15 cellular contexts compared by ENCODE assay signal in the genomic region with DNA sequence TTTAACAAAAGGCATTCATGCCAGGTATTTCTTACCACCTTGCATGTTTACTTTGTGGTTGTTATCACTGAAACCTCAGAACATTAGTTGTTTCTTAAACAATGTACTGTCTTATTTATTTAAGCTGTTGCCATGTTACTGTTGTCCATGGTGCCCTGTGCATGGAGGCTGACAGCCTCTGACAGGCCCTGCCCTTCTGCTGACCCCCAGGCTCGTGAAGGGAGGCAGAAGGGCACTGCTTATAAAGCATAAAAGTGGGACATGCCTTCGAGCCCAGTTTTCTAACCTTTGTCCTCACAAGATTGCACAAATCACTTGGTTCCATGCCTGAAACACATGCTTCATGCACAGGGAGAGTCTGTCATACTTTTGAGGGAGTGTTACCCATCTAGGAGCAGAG. TPM values are rescaled to one million over a fixed set of nuclear protein-coding genes. Genes with fewer than 3 reads are reported as not detected.
DNase-seq lines count a peak whose midpoint lies in the region; ATAC-seq and TF ChIP-seq lines count a peak whose summit lies in the region.
"Had no signal": no experiment of that assay in that cellular context is flagged by ENCODE, and none has a peak within 500 bp of the region (broad histone marks: within the 10 kb centered on the region; RNA-seq: fewer than 3 reads in every experiment).

No MANE protein-coding gene starts in this region.

- peaks cover 6% of the 10 kb centered on the region for H3K9me3 Mint-ChIP-seq in Calu3 (ENCODE audit: low read depth, unreplicated experiment)
- H3K9me3 Mint-ChIP-seq: activated CD8-positive, alpha-beta T cell treated with anti-CD3 and anti-CD28 coated beads for 36 hours had no signal

- H3K36me3 Mint-ChIP-seq in Calu3 (ENCODE audit: insufficient read depth, unreplicated experiment), result peaks cover 6% of the 10 kb centered on the region

- H3K27me3 Mint-ChIP-seq in Calu3 (ENCODE audit: unreplicated experiment), result peaks cover 14% of the 10 kb centered on the region

- H3K4me1 Mint-ChIP-seq in Calu3 (ENCODE audit: low read depth, unreplicated experiment), result peaks cover 22% of the 10 kb centered on the region

- no peak overlapping the region for H3K4me3 Mint-ChIP-seq in Calu3 (ENCODE audit: low read depth, unreplicated experiment)
- H3K4me3 Mint-ChIP-seq: activated CD8-positive, alpha-beta T cell treated with anti-CD3 and anti-CD28 coated beads for 36 hours; naive thymus-derived CD8-positive, alpha-beta T cell had no signal

- H3K4me1 ChIP-seq in lower lobe of right lung (peaks cover 21% of the 10 kb centered on the region), osteoblast (ENCODE audit: insufficient read depth, low read length) (no peaks in the 10 kb centered on the region)

- H3K27me3 ChIP-seq in lower lobe of right lung (ENCODE audit: low read depth) (no peaks in the 10 kb centered on the region), WERI-Rb-1 (ENCODE audit: insufficient read depth, low read depth, severe bottlenecking) (peaks cover 19% of the 10 kb centered on the region), osteoblast (ENCODE audit: insufficient read depth, low read length) (peaks cover 8% of the 10 kb centered on the region)
- H3K27me3 ChIP-seq: BLaER1 treated with 17β-estradiol and CSF1 and Interleukin-3, amounts not matched to agents 10 nM and 100 nM had no signal

- no peaks in the 10 kb centered on the region for H4K20me1 ChIP-seq in osteoblast (ENCODE audit: insufficient read depth, low read length)
- H4K20me1 ChIP-seq: BLaER1 treated with 17β-estradiol and CSF1 and Interleukin-3, amounts not matched to agents 10 nM and 100 nM had no signal

- H3K27ac ChIP-seq in lower lobe of right lung, result peak overlapping the region; percentile 48
- no peak overlapping the region for H3K27ac ChIP-seq in WERI-Rb-1
- no peak overlapping the region for H3K27ac ChIP-seq in osteoblast (ENCODE audit: low read depth, low read length)
- H3K27ac ChIP-seq: BLaER1 treated with 17β-estradiol and CSF1 and Interleukin-3, amounts not matched to agents 10 nM and 100 nM; GM23248 had no signal

- H3K9me3 ChIP-seq in lower lobe of right lung (no peaks in the 10 kb centered on the region), WERI-Rb-1 (ENCODE audit: severe bottlenecking) (peaks cover 3% of the 10 kb centered on the region), osteoblast (ENCODE audit: low read depth, low read length) (no peaks in the 10 kb centered on the region)

- intact Hi-C loops in Calu3 (cut with micrococcal nuclease; ENCODE audit: unreplicated experiment) (no loop called here), lower lobe of right lung (cut with DNase I) (no loop called here)

- no peak overlapping the region for H3K4me2 ChIP-seq in osteoblast (ENCODE audit: insufficient read depth, low read length)
- H3K4me2 ChIP-seq: BLaER1 treated with 17β-estradiol and CSF1 and Interleukin-3, amounts not matched to agents 10 nM and 100 nM had no signal

- TF ChIP-seq CTCF in Calu3 (IDR thresholded peaks at IDR 0.05; ENCODE audit: unreplicated experiment) (no peak), LNCaP clone FGC (IDR thresholded peaks at IDR 0.05; ENCODE audit: control insufficient read depth, extremely low read depth, insufficient read depth) (no peak), cardiac fibroblast (IDR thresholded peaks at IDR 0.05; ENCODE audit: low read depth, low read length) (no peak), lower lobe of right lung (IDR thresholded peaks at IDR 0.05) (no peak), WERI-Rb-1 (IDR thresholded peaks at IDR 0.05; ENCODE audit: low read depth, low read length) (no peak), osteoblast (IDR thresholded peaks at IDR 0.05; ENCODE audit: extremely low read depth, low read depth, low read length) (no peak)

- H3K27ac Mint-ChIP-seq in Calu3 (ENCODE audit: unreplicated experiment), result peak overlapping the region; percentile 36
- H3K27ac Mint-ChIP-seq: activated CD8-positive, alpha-beta T cell treated with anti-CD3 and anti-CD28 coated beads for 36 hours had no signal

- peak; percentile 77 for DNase-seq in Calu3
- peak; percentile 72 for DNase-seq in LNCaP clone FGC (ENCODE audit: low read depth)
- DNase-seq in cardiac fibroblast (ENCODE audit: low read depth in 2 of 2), result peak; percentile 17 to 70
- DNase-seq in lower lobe of right lung, result peak; percentile 68
- no peak for DNase-seq in WERI-Rb-1
- no peak for DNase-seq in osteoblast (ENCODE audit: insufficient read length, low spot score, missing footprints)
- no peak for DNase-seq in DMS79 treated with DMSO at 0.1 percent for 48 hours (lab: John Stamatoyannopoulos, UW)
- DNase-seq in NCI-H524 (lab: John Stamatoyannopoulos, UW), result no peak
- DNase-seq: activated CD8-positive, alpha-beta T cell treated with anti-CD3 and anti-CD28 coated beads for 36 hours; activated gamma-delta T cell; GM23248; naive thymus-derived CD8-positive, alpha-beta T cell; substantia nigra had no signal

- ATAC-seq in lower lobe of right lung, result peak; percentile 95 to 96
- ATAC-seq: activated CD8-positive, alpha-beta T cell treated with anti-CD3 and anti-CD28 coated beads for 36 hours; naive thymus-derived CD8-positive, alpha-beta T cell had no signal

- H3K4me3 ChIP-seq in LNCaP clone FGC (ENCODE audit: low read depth, low read length) (no peak overlapping the region), cardiac fibroblast (replicated peaks in 1 of 2; ENCODE audit: low read depth in 2 of 2, low read length in 2 of 2) (no peak overlapping the region), lower lobe of right lung (no peak overlapping the region), WERI-Rb-1 (ENCODE audit: low read depth, low read length) (no peak overlapping the region), osteoblast (ENCODE audit: insufficient read depth, low read length) (no peak overlapping the region)
- H3K4me3 ChIP-seq: BLaER1 treated with 17β-estradiol and CSF1 and Interleukin-3, amounts not matched to agents 10 nM and 100 nM; GM23248 had no signal

- no TSS peak for BruUV-seq in Calu3 (replicated peaks; lab: Mats Ljungman, UMichigan)

- no peaks in the 10 kb centered on the region for H3K79me2 ChIP-seq in osteoblast (ENCODE audit: insufficient read depth, low read length)

- CTCF ChIA-PET in Calu3 (lab: Charles Lee), result interaction anchor here (0.8 to 1.0 kb wide), 3 partner anchors 28 to 132 kb away, joined by 3 to 4 read pairs (median 3); no protein-coding TSS in a partner anchor

- H3K36me3 ChIP-seq in lower lobe of right lung (no peaks in the 10 kb centered on the region), WERI-Rb-1 (no peaks in the 10 kb centered on the region), osteoblast (ENCODE audit: insufficient read depth, low read length) (no peaks in the 10 kb centered on the region)
- H3K36me3 ChIP-seq: BLaER1 treated with 17β-estradiol and CSF1 and Interleukin-3, amounts not matched to agents 10 nM and 100 nM had no signal

- H2AFZ ChIP-seq in osteoblast (ENCODE audit: low read length), result no peak overlapping the region
- H2AFZ ChIP-seq: GM23248 had no signal

RNA-seq across cellular contexts. Expression of a gene that starts 46.7 kb away (rescaled TPM):
- total RNA-seq in Calu3 (2022), result 3.3 and 5.1 TPM in 2 replicates
- 134 TPM for total RNA-seq in lower lobe of right lung
- total RNA-seq in osteoblast, result not detected in 2 replicates
- total RNA-seq: GM23248, RPMI7951 had no signal

Comparison
In these comparisons a context has a peak if more than half of its experiments do, and no peak if none do; other contexts are left out.
1. DNase-seq: peak in Calu3 (single experiment), LNCaP clone FGC (single experiment), cardiac fibroblast (2 of 2) and lower lobe of right lung (single experiment); none in WERI-Rb-1 (single experiment), osteoblast (single experiment), DMS79 treated with DMSO at 0.1 percent for 48 hours (single experiment) and NCI-H524 (0 of 2).
2. RNA of a gene that starts 46.7 kb away (total RNA-seq): 134 TPM in lower lobe of right lung (single experiment); 3.3 to 5.1 TPM in Calu3 and not detected in osteoblast; every median in the first group is over 10 times any median in the second.